8 cellular contexts compared by ENCODE assay signal in the genomic region with DNA sequence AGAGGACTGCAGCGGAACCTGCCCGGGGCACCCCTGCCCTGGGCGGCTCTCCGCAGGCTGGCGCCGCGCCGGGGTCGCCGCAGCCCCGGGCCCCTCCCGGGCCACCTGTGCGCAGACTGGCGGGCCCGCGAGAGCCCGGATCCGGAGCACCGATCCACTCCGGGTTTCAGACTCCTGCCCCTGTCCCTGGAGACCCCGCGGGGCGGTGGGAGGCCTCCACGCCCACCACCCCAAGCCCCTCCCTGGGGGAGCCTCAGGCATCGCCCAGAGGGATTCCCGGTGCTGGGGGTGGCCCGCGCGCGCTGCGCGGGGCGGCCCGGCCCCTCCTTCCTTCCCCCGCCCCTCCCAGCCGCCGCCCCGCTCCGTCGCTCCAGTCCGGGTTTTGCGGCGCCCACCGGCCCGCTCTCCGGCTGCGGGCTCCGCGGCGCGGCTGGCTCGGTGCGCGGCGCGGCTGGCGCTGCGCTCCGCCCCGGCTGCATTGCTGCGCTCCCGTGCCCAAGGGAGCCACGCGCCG. TPM values are rescaled to one million over a fixed set of nuclear protein-coding genes. Genes with fewer than 3 reads are reported as not detected.
DNase-seq lines count a peak whose midpoint lies in the region; ATAC-seq and TF ChIP-seq lines count a peak whose summit lies in the region.

Gene UNC5A, plus strand, starts transcription at position 476 of the 514 bp plus-strand sequence. CDS start 192 bp downstream, outside the sequence.

- CTCF ChIA-PET in Calu3 (lab: Charles Lee), result interaction anchor here (2.8 to 3.2 kb wide), 2 partner anchors 12 to 149 kb away, joined by 17 to 18 read pairs; no protein-coding TSS in a partner anchor

- DNase-seq in Calu3 (peak; percentile 90), UCSD-AML1 (lab: John Stamatoyannopoulos, UW; ENCODE audit: unreplicated experiment) (peak; percentile 29), cardiac fibroblast (ENCODE audit: low read depth in 2 of 2) (peak; percentile 44 to 50), memory B cell (ENCODE audit: low spot score in 2 of 2) (peak; percentile 51 to 70), uterus (no peak)
- DNase-seq in stimulated activated naive CD4-positive, alpha-beta T cell (lab: John Stamatoyannopoulos, UW), result peak in 5 of 6 experiments; percentile 6 to 59 (median 29)

- no peak for TF ChIP-seq POLR2A in uterus (IDR thresholded peaks at IDR 0.05)

- H3K27ac ChIP-seq in uterus, result no peak within 1 kb of the TSS

- H3K27ac Mint-ChIP-seq in Calu3 (ENCODE audit: unreplicated experiment), result peak within 1 kb of the TSS; percentile 43
- H3K27ac Mint-ChIP-seq in IgD-negative memory B cell, result no peak within 1 kb of the TSS
- no peak within 1 kb of the TSS for H3K27ac Mint-ChIP-seq in memory B cell

- peak; percentile 79 for ATAC-seq in memory B cell (ENCODE audit: low read depth)
- ATAC-seq in HG03139 (IDR thresholded peaks at IDR 0.05; ENCODE audit: unreplicated experiment), result no peak

- H3K9me3 ChIP-seq in uterus, result no peaks in the 10 kb centered on the region

- peak within 1 kb of the TSS; percentile 15 to 21 for H3K4me3 ChIP-seq in cardiac fibroblast (replicated peaks in 1 of 2; ENCODE audit: low read depth in 2 of 2, low read length in 2 of 2)
- peak within 1 kb of the TSS in 1 of 2 donors; percentile 2 for H3K4me3 ChIP-seq in uterus

- peaks cover 42% of the 10 kb centered on the region for H3K4me1 Mint-ChIP-seq in Calu3 (ENCODE audit: low read depth, unreplicated experiment)
- peaks cover 7 to 9% (median 7%) of the 10 kb centered on the region in 3 donors for H3K4me1 Mint-ChIP-seq in IgD-negative memory B cell
- peaks cover 10% of the 10 kb centered on the region for H3K4me1 Mint-ChIP-seq in memory B cell

- intact Hi-C loops in Calu3 (cut with micrococcal nuclease; ENCODE audit: unreplicated experiment) (no loop called here), uterus (cut with DNase I; ENCODE audit: low total_unique reads) (no loop called here)

- H3K27me3 Mint-ChIP-seq in Calu3 (ENCODE audit: unreplicated experiment) (no peaks in the 10 kb centered on the region), IgD-negative memory B cell (peaks cover 58% of the 10 kb centered on the region), memory B cell (peaks cover 41% of the 10 kb centered on the region)

- H3K36me3 ChIP-seq in uterus, result no peaks in the 10 kb centered on the region

- H3K36me3 Mint-ChIP-seq in Calu3 (ENCODE audit: insufficient read depth, unreplicated experiment) (peaks cover 36% of the 10 kb centered on the region), IgD-negative memory B cell (no peaks in the 10 kb centered on the region), memory B cell (no peaks in the 10 kb centered on the region)

- H3K27me3 ChIP-seq in uterus, result peaks cover 0 to 11% of the 10 kb centered on the region in 2 donors

- peaks cover 0 to 9% of the 10 kb centered on the region in 2 donors for H3K4me1 ChIP-seq in uterus

- peak within 1 kb of the TSS; percentile 79 for H3K4me3 Mint-ChIP-seq in Calu3 (ENCODE audit: low read depth, unreplicated experiment)
- peak within 1 kb of the TSS; percentile 73 to 93 (median 79) for H3K4me3 Mint-ChIP-seq in IgD-negative memory B cell
- H3K4me3 Mint-ChIP-seq in memory B cell, result peak within 1 kb of the TSS; percentile 80

- TF ChIP-seq CTCF in Calu3 (IDR thresholded peaks at IDR 0.05; ENCODE audit: unreplicated experiment) (no peak), cardiac fibroblast (IDR thresholded peaks at IDR 0.05; ENCODE audit: low read depth, low read length) (no peak), uterus (IDR thresholded peaks at IDR 0.05) (no peak)

- H3K9me3 Mint-ChIP-seq in Calu3 (ENCODE audit: low read depth, unreplicated experiment) (no peaks in the 10 kb centered on the region), IgD-negative memory B cell (peaks cover 0 to 3% (median 0%) of the 10 kb centered on the region in 3 donors), memory B cell (no peaks in the 10 kb centered on the region)

- no TSS peak for BruUV-seq in Calu3 (replicated peaks; lab: Mats Ljungman, UMichigan)

RNA-seq across cellular contexts. Expression of gene UNC5A, which starts in this region (rescaled TPM):
- total RNA-seq in Calu3 (2022) (19.5 and 20.2 TPM in 2 replicates), uterus (under 1 TPM in 1 of 4 donors, not detected in 3; 0.48 TPM)
- polyA plus RNA-seq in IgD-negative memory B cell, result not detected

Comparison
In these comparisons a context has a peak if more than half of its experiments do, and no peak if none do; other contexts are left out.
1. RNA of gene UNC5A (total RNA-seq): 19.5 to 20.2 TPM in Calu3; 0.48 TPM in uterus; every median in the first group is over 10 times any median in the second.
2. DNase-seq: peak in Calu3 (single experiment), UCSD-AML1 (single experiment), cardiac fibroblast (2 of 2), memory B cell (2 of 2) and stimulated activated naive CD4-positive, alpha-beta T cell (5 of 6); none in uterus (0 of 2).
3. Peak in every context shown above with its lines, with median percentiles within 50 percentile points of each other: H3K4me3 Mint-ChIP-seq.